Comparison of ENCODE assay signal across 1 cellular context in genomic region chr7:76340617-76341131, GRCh38.
TF ChIP-seq lines count a peak whose summit lies in the region.

No MANE protein-coding gene starts in this region.

TF ChIP-seq in HepG2, 621 proteins besides CTCF, POLR2A, EP300 and RAD21:
- no peak for TF ChIP-seq TERF1 (CRISPR knock-in tag; IDR thresholded peaks at IDR 0.05)
- no peak for TF ChIP-seq ZNF615 (CRISPR knock-in tag; IDR thresholded peaks at IDR 0.05; ENCODE audit: borderline replicate concordance)
- TF ChIP-seq MAFK (conservative IDR thresholded peaks at IDR 0.05 in 1 of 2, IDR thresholded peaks at IDR 0.05 in 1 of 2; ENCODE audit: low read length in 2 of 2), result peak in 1 of 2 experiments; percentile 30; a peak in 1 of 4 replicates
- no peak for TF ChIP-seq SRSF4 (IDR thresholded peaks at IDR 0.05; ENCODE audit: low read depth, low read length, poor library complexity, severe bottlenecking)
- TF ChIP-seq MED8 (CRISPR knock-in tag; IDR thresholded peaks at IDR 0.05; ENCODE audit: insufficient replicate concordance), result no peak
- peak; percentile 82 for TF ChIP-seq NFE2L2 (IDR thresholded peaks at IDR 0.05; ENCODE audit: low read length)
- TF ChIP-seq FOXJ3 (CRISPR knock-in tag; IDR thresholded peaks at IDR 0.05; ENCODE audit: borderline replicate concordance), result no peak
TF ChIP-seq in HepG2: peak in this region for 2.
